ENCODE assay signal across 12 cellular contexts in genomic region chr10:127976286-127976685, GRCh38.
DNase-seq lines count a peak whose midpoint lies in the region; ATAC-seq lines count a peak whose summit lies in the region.
"Had no signal": no experiment of that assay in that cellular context is flagged by ENCODE, and none has a peak within 500 bp of the region (broad histone marks: within the 10 kb centered on the region; RNA-seq: fewer than 3 reads in every experiment).

No MANE protein-coding gene starts in this region.

- H3K4me1 ChIP-seq in skeletal muscle satellite cell (ENCODE audit: control insufficient read depth, insufficient read depth, low read length) = peaks cover 32% of the 10 kb centered on the region

- peak overlapping the region; percentile 79 for H3K9ac ChIP-seq in skeletal muscle satellite cell (ENCODE audit: low read depth, low read length)

- no peak for ATAC-seq in HG02840 (IDR thresholded peaks at IDR 0.05; ENCODE audit: low FRiP score, unreplicated experiment)

- peak overlapping the region; percentile 33 for H3K27ac Mint-ChIP-seq in dendritic cell treated with granulocyte-macrophage colony-stimulating factor and Interleukin-4, amounts not matched to agents 40 ng/mL and 50 ng/mL, for 4 days
- H3K27ac Mint-ChIP-seq: activated naive CD4-positive, alpha-beta T cell treated with anti-CD3 and anti-CD28 coated beads, Interleukin-2, amount 10 ng/mL, durations not matched to agents 7 days and 5 days; stimulated activated naive CD8-positive, alpha-beta T cell treated with anti-CD3 and anti-CD28 coated beads, Interleukin-15, Interleukin-2, amounts not matched to agents 100 ng/mL and 50 ng/mL, for 24 hours had no signal

- no peaks in the 10 kb centered on the region for H3K9me3 ChIP-seq in skeletal muscle satellite cell (replicated peaks; ENCODE audit: low read length)

- H3K9me3 Mint-ChIP-seq in dendritic cell treated with granulocyte-macrophage colony-stimulating factor and Interleukin-4, amounts not matched to agents 40 ng/mL and 50 ng/mL, for 4 days = no peaks in the 10 kb centered on the region

- in situ Hi-C loops in G401 (cut with HindIII; ENCODE audit: low sequenced_read_pairs) = no loop called here

- no peak overlapping the region for H3K4me3 Mint-ChIP-seq in dendritic cell treated with granulocyte-macrophage colony-stimulating factor and Interleukin-4, amounts not matched to agents 40 ng/mL and 50 ng/mL, for 4 days
- H3K4me3 Mint-ChIP-seq: activated naive CD4-positive, alpha-beta T cell treated with anti-CD3 and anti-CD28 coated beads, Interleukin-2, amount 10 ng/mL, durations not matched to agents 7 days and 5 days; stimulated activated naive CD8-positive, alpha-beta T cell treated with anti-CD3 and anti-CD28 coated beads, Interleukin-15, Interleukin-2, amounts not matched to agents 100 ng/mL and 50 ng/mL, for 24 hours had no signal

- H3K27me3 Mint-ChIP-seq in dendritic cell treated with granulocyte-macrophage colony-stimulating factor and Interleukin-4, amounts not matched to agents 40 ng/mL and 50 ng/mL, for 4 days = no peaks in the 10 kb centered on the region

- peaks cover 3% of the 10 kb centered on the region for H3K27me3 ChIP-seq in skeletal muscle satellite cell (ENCODE audit: control insufficient read depth, insufficient read depth, low read length)

- peak; percentile 18 for DNase-seq in G401 (ENCODE audit: low spot score)
- DNase-seq in NOMO-1 treated with dmso at 0.1 percent for 144 hours (lab: John Stamatoyannopoulos, UW; ENCODE audit: unreplicated experiment) = peak; percentile 36
- DNase-seq in stimulated activated naive CD4-positive, alpha-beta T cell (lab: John Stamatoyannopoulos, UW) = no peak
- no peak for DNase-seq in NCI-H187 (lab: John Stamatoyannopoulos, UW)
- DNase-seq: activated naive CD4-positive, alpha-beta T cell treated with anti-CD3 and anti-CD28 coated beads, Interleukin-2, amount 10 ng/mL, durations not matched to agents 7 days and 5 days; midbrain; NCI-H345; stimulated activated CD4-positive, alpha-beta T cell treated with anti-CD3 and anti-CD28 coated beads, Interleukin-4, amount 100 ng/mL, for 4 hours had no signal

- peaks cover 62% of the 10 kb centered on the region for H3K4me1 Mint-ChIP-seq in dendritic cell treated with granulocyte-macrophage colony-stimulating factor and Interleukin-4, amounts not matched to agents 40 ng/mL and 50 ng/mL, for 4 days (ENCODE audit: low read depth)

- H3K36me3 ChIP-seq in skeletal muscle satellite cell (ENCODE audit: insufficient read depth, low read length) = no peaks in the 10 kb centered on the region

- H3K36me3 Mint-ChIP-seq in dendritic cell treated with granulocyte-macrophage colony-stimulating factor and Interleukin-4, amounts not matched to agents 40 ng/mL and 50 ng/mL, for 4 days (ENCODE audit: low read depth) = no peaks in the 10 kb centered on the region
- H3K36me3 Mint-ChIP-seq: activated naive CD4-positive, alpha-beta T cell treated with anti-CD3 and anti-CD28 coated beads, Interleukin-2, amount 10 ng/mL, durations not matched to agents 7 days and 5 days had no signal

- H3K4me2 ChIP-seq in skeletal muscle satellite cell (ENCODE audit: low read length) = peak overlapping the region; percentile 71

- peak overlapping the region; percentile 32 for H3K4me3 ChIP-seq in skeletal muscle satellite cell (ENCODE audit: low read length)

- intact Hi-C loops in dendritic cell treated with granulocyte-macrophage colony-stimulating factor and Interleukin-4, amounts not matched to agents 40 ng/mL and 50 ng/mL, for 4 days (cut with micrococcal nuclease) = no loop called here

Comparison
In these comparisons a context has a peak if more than half of its experiments do, and no peak if none do; other contexts are left out.
1. DNase-seq: peak in G401 (single experiment) and NOMO-1 treated with dmso at 0.1 percent for 144 hours (single experiment); none in stimulated activated naive CD4-positive, alpha-beta T cell (0 of 6) and NCI-H187 (0 of 2).